ENCODE assay signal across 8 cellular contexts in genomic region chr17:68512247-68512966, GRCh38. TPM values are rescaled to one million over a fixed set of nuclear protein-coding genes. Genes with fewer than 3 reads are reported as not detected.
DNase-seq lines count a peak whose midpoint lies in the region; ATAC-seq and TF ChIP-seq lines count a peak whose summit lies in the region.

PRKAR1A (plus strand) TSS chr17:68512430; CDS start chr17:68515400, 2,970 bp downstream.

- H3K9me3 Mint-ChIP-seq in T-helper 2 cell treated with Interferon-gamma antibody and Interleukin-4, amounts not matched to agents 5 μg/mL and 100 μg/mL, for 36 hours, result no peaks in the 10 kb centered on the region

- intact Hi-C loops in ascending aorta (cut with DNase I) (loop anchor here (2.0 to 5.0 kb wide), 5 partner anchors 56 to 795 kb away; partner anchors contain the start of genes NOL11 and WIPI1), right cardiac atrium (cut with DNase I) (loop anchor here in 1 of 4 donors (10.0 kb wide), 1 partner anchor 48 kb away; no protein-coding TSS in a partner anchor), psoas muscle (cut with DNase I) (loop anchor here (5.0 kb wide), 2 partner anchors 50 to 55 kb away; partner anchors contain the start of gene WIPI1 (in 1 of the 2))

- peak within 1 kb of the TSS; percentile 99 for H3K27ac Mint-ChIP-seq in T-helper 2 cell treated with Interferon-gamma antibody and Interleukin-4, amounts not matched to agents 5 μg/mL and 100 μg/mL, for 36 hours

- peak in 1 of 3 experiments; percentile 11 for TF ChIP-seq CTCF in ascending aorta (IDR thresholded peaks at IDR 0.05)
- TF ChIP-seq CTCF in psoas muscle (IDR thresholded peaks at IDR 0.05), result no peak

- peaks cover 2 to 11% of the 10 kb centered on the region in 2 donors for H3K36me3 ChIP-seq in ascending aorta
- H3K36me3 ChIP-seq in psoas muscle (ENCODE audit: insufficient read depth in 1 of 2, low read depth in 1 of 2), result peaks cover 0 to 37% of the 10 kb centered on the region in 2 donors
- no peaks in the 10 kb centered on the region for H3K36me3 ChIP-seq in urinary bladder (ENCODE audit: insufficient read depth)

- H3K4me3 ChIP-seq in ascending aorta, result peak within 1 kb of the TSS; percentile 88 to 100
- H3K4me3 ChIP-seq in right cardiac atrium (ENCODE audit: low read length), result peak within 1 kb of the TSS; percentile 68
- peak within 1 kb of the TSS; percentile 90 for H3K4me3 ChIP-seq in psoas muscle
- H3K4me3 ChIP-seq in urinary bladder (ENCODE audit: low read depth, low read length), result peak within 1 kb of the TSS; percentile 84

- peaks cover 29% of the 10 kb centered on the region for H3K36me3 Mint-ChIP-seq in T-helper 2 cell treated with Interferon-gamma antibody and Interleukin-4, amounts not matched to agents 5 μg/mL and 100 μg/mL, for 36 hours (ENCODE audit: low read depth)

- no peaks in the 10 kb centered on the region for H3K27me3 ChIP-seq in ascending aorta
- no peaks in the 10 kb centered on the region for H3K27me3 ChIP-seq in right cardiac atrium (ENCODE audit: control insufficient read depth, insufficient read depth)
- no peaks in the 10 kb centered on the region for H3K27me3 ChIP-seq in psoas muscle (ENCODE audit: insufficient read depth in 3 of 3, low read length in 2 of 3)

- ATAC-seq in GM18508 (IDR thresholded peaks at IDR 0.05; ENCODE audit: insufficient read depth, unreplicated experiment), result peak; percentile 84
- ATAC-seq in HG02981 (IDR thresholded peaks at IDR 0.05; ENCODE audit: unreplicated experiment), result peak; percentile 82
- peak; percentile 94 to 96 for ATAC-seq in right cardiac atrium
- peak; percentile 68 to 84 (median 82) for ATAC-seq in psoas muscle

- H3K27ac ChIP-seq in ascending aorta (peak within 1 kb of the TSS; percentile 96), right cardiac atrium (ENCODE audit: low read length) (peak within 1 kb of the TSS; percentile 98), psoas muscle (peak within 1 kb of the TSS; percentile 98), urinary bladder (ENCODE audit: low read depth) (peak within 1 kb of the TSS; percentile 99)

- WGBS in right cardiac atrium, result under 1% methylated on average over 81 of the region's 81 CpGs
- WGBS in psoas muscle, 3 donors, result 0 to 1% (median 1%) methylated on average over 53 to 81 of the region's 81 CpGs
- under 1% methylated on average over 81 of the region's 81 CpGs for WGBS in urinary bladder

- H3K4me1 Mint-ChIP-seq in T-helper 2 cell treated with Interferon-gamma antibody and Interleukin-4, amounts not matched to agents 5 μg/mL and 100 μg/mL, for 36 hours (ENCODE audit: low read depth), result peaks cover 55% of the 10 kb centered on the region

- no peaks in the 10 kb centered on the region for H3K27me3 Mint-ChIP-seq in T-helper 2 cell treated with Interferon-gamma antibody and Interleukin-4, amounts not matched to agents 5 μg/mL and 100 μg/mL, for 36 hours (ENCODE audit: low read depth)

- no peaks in the 10 kb centered on the region for H3K9me3 ChIP-seq in ascending aorta
- H3K9me3 ChIP-seq in right cardiac atrium (ENCODE audit: control insufficient read depth, low read length), result no peaks in the 10 kb centered on the region
- H3K9me3 ChIP-seq in psoas muscle, result no peaks in the 10 kb centered on the region

- peak; percentile 86 for DNase-seq in NCI-H2029 (lab: John Stamatoyannopoulos, UW)
- peak; percentile 92 for DNase-seq in T-helper 2 cell treated with Interferon-gamma antibody and Interleukin-4, amounts not matched to agents 5 μg/mL and 100 μg/mL, for 36 hours (ENCODE audit: low spot score)
- DNase-seq in ascending aorta (ENCODE audit: low spot score in 2 of 2), result peak; percentile 78 to 96
- peak; percentile 95 to 98 (median 97) for DNase-seq in right cardiac atrium
- DNase-seq in psoas muscle, result peak; percentile 93 to 97

- peaks cover 0 to 25% of the 10 kb centered on the region in 2 donors for H3K4me1 ChIP-seq in ascending aorta
- H3K4me1 ChIP-seq in right cardiac atrium (ENCODE audit: control insufficient read depth, insufficient read depth, low read length), result no peaks in the 10 kb centered on the region
- H3K4me1 ChIP-seq in psoas muscle, result peaks cover 29% of the 10 kb centered on the region
- H3K4me1 ChIP-seq in urinary bladder (ENCODE audit: insufficient read depth), result no peaks in the 10 kb centered on the region

- peak within 1 kb of the TSS; percentile 95 for H3K4me3 Mint-ChIP-seq in T-helper 2 cell treated with Interferon-gamma antibody and Interleukin-4, amounts not matched to agents 5 μg/mL and 100 μg/mL, for 36 hours

RNA-seq across cellular contexts. Expression of gene PRKAR1A, which starts in this region (rescaled TPM):
- 233 TPM for total RNA-seq in ascending aorta
- 100 to 1,000 TPM; 545 to 768 (median 595) TPM for total RNA-seq in right cardiac atrium
- 187 TPM for polyA plus RNA-seq in right cardiac atrium
- 1,000 to 10,000 TPM in 1 of 4 donors, 100 to 1,000 TPM in 3; 304 to 2,295 (median 488) TPM for total RNA-seq in psoas muscle
- 100 to 1,000 TPM; 145 to 386 (median 171) TPM for polyA plus RNA-seq in psoas muscle
- 326 TPM for total RNA-seq in urinary bladder
- polyA plus RNA-seq in urinary bladder, result 183 TPM

Comparison
In these comparisons a context has a peak if more than half of its experiments do, and no peak if none do; other contexts are left out.
1. Peak in every context shown above with its lines: DNase-seq, ATAC-seq, H3K4me3 ChIP-seq and H3K27ac ChIP-seq.